8 cellular contexts compared by ENCODE assay signal in genomic region chr15:51737538-51738305, GRCh38. TPM values are rescaled to one million over a fixed set of nuclear protein-coding genes. Genes with fewer than 3 reads are reported as not detected.
DNase-seq lines count a peak whose midpoint lies in the region; ATAC-seq and TF ChIP-seq lines count a peak whose summit lies in the region.

Gene LYSMD2 (minus strand): TSS chr15:51737655. CDS start chr15:51737622, 33 bp downstream.

- TF ChIP-seq RAD21 in liver (IDR thresholded peaks at IDR 0.05) = no peak

- peak within 1 kb of the TSS; percentile 77 for H3K4me3 Mint-ChIP-seq in activated CD4-positive, alpha-beta T cell treated with anti-CD3 and anti-CD28 coated beads for 36 hours
- H3K4me3 Mint-ChIP-seq in dendritic cell treated with granulocyte-macrophage colony-stimulating factor and Interleukin-4, amounts not matched to agents 40 ng/mL and 50 ng/mL, for 4 days = peak within 1 kb of the TSS; percentile 84

- POLR2A ChIA-PET in activated CD4-positive, alpha-beta T cell treated with anti-CD3 and anti-CD28 coated beads for 36 hours (lab: Charles Lee) = interaction anchor here (0.6 to 1.0 kb wide), 3 partner anchors 9 to 519 kb away, joined by 3 to 4 read pairs (median 3); no protein-coding TSS in a partner anchor

- H3K36me3 Mint-ChIP-seq in activated CD4-positive, alpha-beta T cell treated with anti-CD3 and anti-CD28 coated beads for 36 hours (ENCODE audit: low read depth) = peaks cover 3% of the 10 kb centered on the region
- peaks cover 9% of the 10 kb centered on the region for H3K36me3 Mint-ChIP-seq in dendritic cell treated with granulocyte-macrophage colony-stimulating factor and Interleukin-4, amounts not matched to agents 40 ng/mL and 50 ng/mL, for 4 days (ENCODE audit: low read depth)

- H3K27ac ChIP-seq in liver (ENCODE audit: low read depth in 1 of 2, low read length in 2 of 2) = peak within 1 kb of the TSS; percentile 86 to 89

- no peaks in the 10 kb centered on the region for H3K9me3 Mint-ChIP-seq in activated CD4-positive, alpha-beta T cell treated with anti-CD3 and anti-CD28 coated beads for 36 hours (ENCODE audit: low read depth)
- H3K9me3 Mint-ChIP-seq in dendritic cell treated with granulocyte-macrophage colony-stimulating factor and Interleukin-4, amounts not matched to agents 40 ng/mL and 50 ng/mL, for 4 days = no peaks in the 10 kb centered on the region

- H3K9ac ChIP-seq in liver (ENCODE audit: low read depth in 1 of 2, low read length in 2 of 2) = peak within 1 kb of the TSS; percentile 79 to 86

- H3K9me3 ChIP-seq in liver (ENCODE audit: control insufficient read depth in 4 of 4, low read length in 3 of 4) = no peaks in the 10 kb centered on the region

- H3K27me3 ChIP-seq in liver (ENCODE audit: control insufficient read depth in 4 of 4, insufficient read depth in 4 of 4, low read length in 3 of 4) = no peaks in the 10 kb centered on the region

- ATAC-seq in activated CD4-positive, alpha-beta T cell treated with anti-CD3 and anti-CD28 coated beads for 36 hours = peak; percentile 38

- peak within 1 kb of the TSS; percentile 88 for H3K27ac Mint-ChIP-seq in activated CD4-positive, alpha-beta T cell treated with anti-CD3 and anti-CD28 coated beads for 36 hours
- peak within 1 kb of the TSS; percentile 68 for H3K27ac Mint-ChIP-seq in dendritic cell treated with granulocyte-macrophage colony-stimulating factor and Interleukin-4, amounts not matched to agents 40 ng/mL and 50 ng/mL, for 4 days

- H3K36me3 ChIP-seq in liver (ENCODE audit: control insufficient read depth in 4 of 4, insufficient read depth in 3 of 4, low read depth in 1 of 4, low read length in 3 of 4) = no peaks in the 10 kb centered on the region

- intact Hi-C loops in activated CD4-positive, alpha-beta T cell treated with anti-CD3 and anti-CD28 coated beads for 36 hours (cut with DNase I, micrococcal nuclease) = loop anchor here (1.0 to 10.0 kb wide), 13 partner anchors 13 to 1383 kb away; partner anchors contain the start of genes AP4E1 (in 1 of the 2), DMXL2 (in 1 of the 2), GABPB1 (in 1 of the 2) and MAPK6 (in 1 of the 2)
- intact Hi-C loops in dendritic cell treated with granulocyte-macrophage colony-stimulating factor and Interleukin-4, amounts not matched to agents 40 ng/mL and 50 ng/mL, for 4 days (cut with micrococcal nuclease) = loop anchor here (2.0 kb wide), 1 partner anchor 33 kb away; no protein-coding TSS in a partner anchor

- H3K4me1 Mint-ChIP-seq in activated CD4-positive, alpha-beta T cell treated with anti-CD3 and anti-CD28 coated beads for 36 hours = peaks cover 52% of the 10 kb centered on the region
- H3K4me1 Mint-ChIP-seq in dendritic cell treated with granulocyte-macrophage colony-stimulating factor and Interleukin-4, amounts not matched to agents 40 ng/mL and 50 ng/mL, for 4 days (ENCODE audit: low read depth) = peaks cover 50% of the 10 kb centered on the region

- peak; percentile 19 for TF ChIP-seq POLR2A in GM10847 (IDR thresholded peaks at IDR 0.05; ENCODE audit: extremely low read depth, insufficient read length)

- DNase-seq in HCEC 1CT = peak; percentile 57
- peak; percentile 10 for DNase-seq in NCI-H146 treated with DMSO at 0.1 percent for 48 hours (lab: John Stamatoyannopoulos, UW; ENCODE audit: unreplicated experiment)
- peak; percentile 81 for DNase-seq in activated CD4-positive, alpha-beta T cell treated with anti-CD3 and anti-CD28 coated beads for 36 hours
- peak; percentile 64 for DNase-seq in stimulated activated CD4-positive, alpha-beta T cell treated with anti-CD3 and anti-CD28 coated beads, Interleukin-4, amount 100 ng/mL, for 24 hours
- no peak for DNase-seq in amniotic stem cell (lab: John Stamatoyannopoulos, UW)

- H3K27me3 Mint-ChIP-seq in activated CD4-positive, alpha-beta T cell treated with anti-CD3 and anti-CD28 coated beads for 36 hours = no peaks in the 10 kb centered on the region
- peaks cover 10% of the 10 kb centered on the region for H3K27me3 Mint-ChIP-seq in dendritic cell treated with granulocyte-macrophage colony-stimulating factor and Interleukin-4, amounts not matched to agents 40 ng/mL and 50 ng/mL, for 4 days

- peak within 1 kb of the TSS; percentile 77 to 96 (median 91) for H3K4me3 ChIP-seq in liver (ENCODE audit: low read depth in 1 of 3, low read length in 3 of 3)

- CTCF ChIA-PET in activated CD4-positive, alpha-beta T cell treated with anti-CD3 and anti-CD28 coated beads for 36 hours (lab: Charles Lee) = interaction anchor here (0.7 to 5.1 kb wide), 8 partner anchors 10 to 265 kb away, joined by 3 to 33 read pairs (median 4); no protein-coding TSS in a partner anchor

- TF ChIP-seq CTCF in liver (IDR thresholded peaks at IDR 0.05; ENCODE audit: low read depth, low read length, missing input control) = no peak

- peaks cover 0 to 23% (median 17%) of the 10 kb centered on the region in 4 donors for H3K4me1 ChIP-seq in liver (ENCODE audit: control insufficient read depth in 4 of 4, insufficient read depth in 4 of 4, low read length in 3 of 4)

- WGBS in liver = under 1% methylated on average over 63 of the region's 63 CpGs

TF ChIP-seq in liver, 16 proteins besides CTCF, POLR2A, EP300 and RAD21:
- TF ChIP-seq HNF4A (conservative IDR thresholded peaks at IDR 0.05) (peak; percentile 42 to 76), FOXA1 (IDR thresholded peaks at IDR 0.05) (no peak), TAF1 (conservative IDR thresholded peaks at IDR 0.05) (peak; percentile 48), YY1 (IDR thresholded peaks at IDR 0.05) (peak; percentile 44), FOXA2 (IDR thresholded peaks at IDR 0.05) (no peak), GABPA (IDR thresholded peaks at IDR 0.05 in 1 of 2, conservative IDR thresholded peaks at IDR 0.05 in 1 of 2) (no peak), ATF3 (IDR thresholded peaks at IDR 0.05) (no peak), JUND (IDR thresholded peaks at IDR 0.05) (peak in 1 of 2 donors; percentile 23), HNF4G (IDR thresholded peaks at IDR 0.05) (peak; percentile 54), REST (IDR thresholded peaks at IDR 0.05) (no peak), MAX (IDR thresholded peaks at IDR 0.05) (peak; percentile 14), EGR1 (IDR thresholded peaks at IDR 0.05; ENCODE audit: low read depth in 2 of 2) (peak in 1 of 2 donors; percentile 51), ZBTB33 (IDR thresholded peaks at IDR 0.05) (no peak), SP1 (IDR thresholded peaks at IDR 0.05) (peak; percentile 42), RXRA (IDR thresholded peaks at IDR 0.05) (peak in 1 of 2 donors; percentile 32), NR2F2 (IDR thresholded peaks at IDR 0.05) (no peak)

RNA-seq across cellular contexts. Expression of gene LYSMD2, which starts in this region (rescaled TPM):
- 10 to 100 TPM; 19.1 to 20.1 TPM for total RNA-seq in activated CD4-positive, alpha-beta T cell treated with anti-CD3 and anti-CD28 coated beads for 36 hours
- total RNA-seq in liver = 1 to 10 TPM; 5.2 to 5.8 TPM
- 1 to 10 TPM; 7.1 to 9.4 TPM for polyA plus RNA-seq in liver
